14 cellular contexts compared by ENCODE assay signal in the genomic region with DNA sequence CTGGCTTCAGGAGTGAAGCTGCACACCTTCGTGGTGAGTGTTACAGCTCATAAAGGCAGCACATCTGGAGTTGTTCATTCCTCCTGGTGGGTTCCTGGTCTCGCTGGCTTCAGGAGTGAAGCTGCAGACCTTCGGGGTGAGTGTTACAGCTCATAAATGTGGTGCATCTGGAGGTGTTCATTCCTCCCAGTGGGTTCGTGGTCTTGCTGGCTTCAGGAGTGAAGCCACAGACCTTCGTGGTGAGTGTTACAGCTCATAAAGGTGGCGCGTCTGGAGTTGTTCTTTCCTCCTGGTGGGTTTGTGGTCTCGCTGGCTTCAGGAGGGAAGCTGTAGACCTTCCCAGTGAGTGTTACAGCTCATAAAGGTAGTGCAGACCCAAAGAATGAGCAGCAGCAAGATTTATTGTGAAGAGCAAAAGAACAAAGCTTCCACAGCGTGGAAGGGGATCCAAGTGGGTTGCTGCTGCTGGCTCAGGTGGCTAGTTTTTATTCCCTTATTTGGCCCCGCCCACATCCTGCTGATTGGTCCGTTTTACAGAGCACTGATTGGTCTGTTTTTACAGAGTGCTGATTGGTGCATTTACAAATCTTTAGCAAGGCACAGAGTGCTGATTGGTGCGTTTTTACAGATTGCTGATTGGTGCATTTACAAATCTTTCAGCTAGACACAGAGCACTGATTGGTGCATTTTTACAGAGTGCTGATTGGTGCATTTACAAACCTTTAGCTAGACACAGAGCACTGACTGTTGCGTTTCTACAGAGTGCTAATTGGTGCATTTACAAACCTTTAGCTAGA. TPM values are rescaled to one million over a fixed set of nuclear protein-coding genes. Genes with fewer than 3 reads are reported as not detected.
"Had no signal": no experiment of that assay in that cellular context is flagged by ENCODE, and none has a peak within 500 bp of the region (broad histone marks: within the 10 kb centered on the region; RNA-seq: fewer than 3 reads in every experiment).

No MANE protein-coding gene starts in this region.

RNA-seq across cellular contexts. Expression of gene ACMSD, which starts 34.6 kb away (rescaled TPM):
- total RNA-seq: activated CD4-positive, alpha-beta memory T cell treated with anti-CD3 and anti-CD28 coated beads, Interleukin-2, amount 10 ng/mL, durations not matched to agents 7 days and 5 days; activated CD8-positive, alpha-beta memory T cell treated with anti-CD3 and anti-CD28 coated beads for 36 hours; activated T-cell treated with anti-CD3 and anti-CD28 coated beads, Interleukin-2, amount 50 U/mL, for 4 hours; activated T-helper 17 cell treated with anti-CD3 and anti-CD28 coated beads, Interleukin-2, amount 50 U/mL, for 72 hours; bronchial epithelial cell; IMR-90; LHCN-M2; M059J; OCI-LY7; PC-9; Right ventricle myocardium inferior; SK-MEL-5; T-helper 17 cell; WTC11 had no signal
- polyA plus RNA-seq: IMR-90 had no signal
